Comparison of ENCODE assay signal across 8 cellular contexts in genomic region chr10:71769279-71769823, GRCh38. TPM values are rescaled to one million over a fixed set of nuclear protein-coding genes. Genes with fewer than 3 reads are reported as not detected.
DNase-seq lines count a peak whose midpoint lies in the region; ATAC-seq and TF ChIP-seq lines count a peak whose summit lies in the region.

No MANE protein-coding gene starts in this region.

- peak overlapping the region; percentile 75 for H3K27ac ChIP-seq in rectal smooth muscle tissue (ENCODE audit: low read depth, low read length)

- peaks cover 1% of the 10 kb centered on the region for H3K27me3 Mint-ChIP-seq in chondrocyte (ENCODE audit: low read depth)

- peaks cover 35% of the 10 kb centered on the region for H3K4me1 Mint-ChIP-seq in chondrocyte (ENCODE audit: low read depth)

- H3K36me3 Mint-ChIP-seq in chondrocyte (ENCODE audit: low read depth) = no peaks in the 10 kb centered on the region

- peaks cover 3% of the 10 kb centered on the region for H3K36me3 ChIP-seq in rectal smooth muscle tissue (ENCODE audit: control insufficient read depth, insufficient read depth, low read length)

- H3K9me3 Mint-ChIP-seq in chondrocyte (ENCODE audit: low read depth) = no peaks in the 10 kb centered on the region

- no peak for TF ChIP-seq CTCF in chondrocyte (IDR thresholded peaks at IDR 0.05)

- no peak overlapping the region for H3K4me3 Mint-ChIP-seq in chondrocyte (ENCODE audit: unreplicated experiment)

- no peaks in the 10 kb centered on the region for H3K27me3 ChIP-seq in rectal smooth muscle tissue (ENCODE audit: control insufficient read depth, insufficient read depth, low read length)

- H3K4me3 ChIP-seq in rectal smooth muscle tissue (ENCODE audit: low read length) = peak overlapping the region; percentile 78

- ATAC-seq in HG03571 (IDR thresholded peaks at IDR 0.05; ENCODE audit: unreplicated experiment) = peak; percentile 21
- ATAC-seq in GM19351 (IDR thresholded peaks at IDR 0.05; ENCODE audit: unreplicated experiment) = no peak

- peak; percentile 46 for DNase-seq in activated naive CD4-positive, alpha-beta T cell treated with Interleukin-2 at 50 U/mL for 16 hours
- DNase-seq in activated naive CD4-positive, alpha-beta T cell (lab: John Stamatoyannopoulos, UW) = no peak
- DNase-seq in chondrocyte (ENCODE audit: low spot score) (peak; percentile 2), NCI-H2029 treated with DMSO at 0.1 percent for 48 hours (lab: John Stamatoyannopoulos, UW) (no peak), NCI-H345 (lab: John Stamatoyannopoulos, UW) (no peak)

- H3K9ac ChIP-seq in rectal smooth muscle tissue (ENCODE audit: low read length) = peak overlapping the region; percentile 22

- H3K27ac Mint-ChIP-seq in chondrocyte (ENCODE audit: unreplicated experiment) = no peak overlapping the region

- H3K4me1 ChIP-seq in rectal smooth muscle tissue (ENCODE audit: control insufficient read depth, insufficient read depth, low read length) = peaks cover 56% of the 10 kb centered on the region

RNA-seq across cellular contexts. Expression of gene VSIR, which starts 4.0 kb away (rescaled TPM):
- total RNA-seq in chondrocyte = 0.49 to 1.3 TPM in 2 of 3 replicates, not detected in the other

RNA-seq across cellular contexts. Expression of gene C10orf105, which starts 49.8 kb away (rescaled TPM):
- total RNA-seq in chondrocyte = not detected in 3 replicates

Comparison
In these comparisons a context has a peak if more than half of its experiments do, and no peak if none do; other contexts are left out.
1. DNase-seq: peak in activated naive CD4-positive, alpha-beta T cell treated with Interleukin-2 at 50 U/mL for 16 hours (single experiment) and chondrocyte (single experiment); none in activated naive CD4-positive, alpha-beta T cell (0 of 4), NCI-H2029 treated with DMSO at 0.1 percent for 48 hours (single experiment) and NCI-H345 (single experiment).